In the genomic region with DNA sequence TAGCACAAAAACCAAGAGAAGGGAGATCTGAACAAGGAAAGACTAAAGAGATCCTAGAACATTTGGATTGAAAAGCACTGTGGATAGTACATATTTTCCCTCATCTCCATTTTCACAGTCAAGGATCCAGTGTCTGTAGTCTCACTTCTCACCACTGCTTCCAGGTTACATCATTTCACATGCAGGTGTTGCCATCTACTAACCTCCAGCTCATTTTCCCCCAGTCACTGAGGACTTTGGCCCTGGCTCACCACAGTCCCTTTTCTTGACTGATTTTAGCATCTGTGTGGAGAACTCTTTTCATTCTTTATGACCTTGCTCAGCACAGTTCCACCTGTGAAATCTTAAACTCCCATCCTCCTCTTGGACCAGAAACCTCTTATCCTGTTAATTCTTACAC, we compare ENCODE assay signal across 1 cellular context. TPM values are rescaled to one million over a fixed set of nuclear protein-coding genes. Genes with fewer than 3 reads are reported as not detected.
"Had no signal": no experiment of that assay in that cellular context is flagged by ENCODE, and none has a peak within 500 bp of the region (broad histone marks: within the 10 kb centered on the region; RNA-seq: fewer than 3 reads in every experiment).

No MANE protein-coding gene starts in this region.

RNA-seq across cellular contexts. Expression of a gene that starts 53.6 kb away (rescaled TPM):
- total RNA-seq: ascending aorta had no signal
